ENCODE assay signal across 7 cellular contexts in genomic region chr17:64020068-64020766, GRCh38. TPM values are rescaled to one million over a fixed set of nuclear protein-coding genes. Genes with fewer than 3 reads are reported as not detected.
DNase-seq lines count a peak whose midpoint lies in the region; ATAC-seq, FAIRE-seq and TF ChIP-seq lines count a peak whose summit lies in the region.

ICAM2 (minus strand) TSS chr17:64020633; CDS start chr17:64006691, 13,942 bp downstream.

- H4K20me1 ChIP-seq in K562 (replicated peaks; ENCODE audit: control insufficient read depth, insufficient read depth, low read length): no peaks in the 10 kb centered on the region

- peak within 1 kb of the TSS in 1 of 2 experiments; percentile 60; a peak in 1 of 4 replicates for H3K9ac ChIP-seq in K562 (ENCODE audit: insufficient read depth in 1 of 2, low read depth in 2 of 2, low read length in 2 of 2)

- H3K4me1 ChIP-seq in K562 (replicated peaks in 1 of 2; ENCODE audit: control insufficient read depth in 2 of 2, insufficient read depth in 2 of 2, low read length in 2 of 2): peaks cover 26 to 33% of the 10 kb centered on the region in 2 experiments; a peak in 4 of 5 replicates

- DNase-seq in T-helper 22 cell (ENCODE audit: low read depth): peak; percentile 95
- DNase-seq in K562 (ENCODE audit: extremely low read depth in 1 of 4, low spot score in 3 of 4): no peak
- peak; percentile 44 for DNase-seq in medulla oblongata (ENCODE audit: extremely low spot score)
- peak; percentile 80 for DNase-seq in stimulated activated CD8-positive, alpha-beta memory T cell treated with anti-CD3 and anti-CD28 coated beads, Interleukin-4, amount 100 ng/mL, for 24 hours (ENCODE audit: low read depth)
- DNase-seq in OCI-M2 (lab: John Stamatoyannopoulos, UW; ENCODE audit: unreplicated experiment): no peak

- 68% methylated on average over 19 of the region's 23 CpGs for WGBS in K562 (ENCODE audit: insufficient coverage, low coverage, missing lambda C conversion rate)

- TF ChIP-seq RAD21 in K562 (CRISPR knock-in tag; conservative IDR thresholded peaks at IDR 0.05 in 1 of 2, IDR thresholded peaks at IDR 0.05 in 1 of 2): no peak

- H3K4me2 ChIP-seq in K562 (ENCODE audit: insufficient read depth, low read length): no peak within 1 kb of the TSS

- H3K9me1 ChIP-seq in K562 (ENCODE audit: control insufficient read depth, insufficient read depth, low read length): no peaks in the 10 kb centered on the region

- in situ Hi-C loops in K562 (cut with MboI): loop anchor here (10.0 kb wide), 2 partner anchors 105 to 265 kb away; partner anchors contain the start of genes CSHL1 and GH1

- H2AFZ ChIP-seq in K562 (ENCODE audit: low read depth, low read length): peak within 1 kb of the TSS; percentile 69

- POLR2A ChIA-PET in K562 (lab: Yijun Ruan, JAX): interaction anchor here (0.6 to 1.6 kb wide), 3 partner anchors 9 to 63 kb away, joined by 3 read pairs; no protein-coding TSS in a partner anchor

- intact Hi-C loops in K562 (cut with micrococcal nuclease): loop anchor here (10.0 kb wide), 1 partner anchor 75 kb away; no protein-coding TSS in a partner anchor

- H3K79me2 ChIP-seq in K562 (ENCODE audit: control insufficient read depth, insufficient read depth, low read length): no peaks in the 10 kb centered on the region

- no peaks in the 10 kb centered on the region for H3K9me3 ChIP-seq in K562 (replicated peaks; ENCODE audit: control insufficient read depth, insufficient read depth, low read depth, low read length)

- CTCF ChIA-PET in K562 (lab: Yijun Ruan, JAX; ENCODE audit: low intra/inter-chr PET ratio): no interaction called here

- no peaks in the 10 kb centered on the region for H3K36me3 ChIP-seq in K562 (ENCODE audit: control insufficient read depth, insufficient read depth, low read length)

- no peak for FAIRE-seq in K562 (lab: Jason Lieb, UNC)

- no peaks in the 10 kb centered on the region for H3K27me3 ChIP-seq in K562 (ENCODE audit: control insufficient read depth in 2 of 2, insufficient read depth in 2 of 2, low read length in 2 of 2)

- peak; percentile 74 for TF ChIP-seq POLR2A in GM19099 (IDR thresholded peaks at IDR 0.05; ENCODE audit: extremely low read depth, insufficient read length, low read depth)
- TF ChIP-seq POLR2A in K562 (conservative IDR thresholded peaks at IDR 0.05): no peak

- H3K4me3 ChIP-seq in K562: no peak within 1 kb of the TSS

- peak; percentile 49 for ATAC-seq in HG03139 (IDR thresholded peaks at IDR 0.05; ENCODE audit: unreplicated experiment)
- ATAC-seq in K562: no peak

- no peak for TF ChIP-seq EP300 in K562 (IDR thresholded peaks at IDR 0.05; ENCODE audit: low read length)

- no peak within 1 kb of the TSS for H3K27ac ChIP-seq in K562 (ENCODE audit: extremely low read depth, low read depth, low read length)

- TF ChIP-seq CTCF in K562 (IDR thresholded peaks at IDR 0.05 in 2 of 3, conservative IDR thresholded peaks at IDR 0.05 in 1 of 3; ENCODE audit: insufficient read depth in 2 of 3, low read depth in 1 of 3, low read length in 3 of 3): no peak

- no TSS peak for BruUV-seq in K562 (replicated peaks; lab: Mats Ljungman, UMichigan)

TF ChIP-seq in K562, 482 proteins besides CTCF, POLR2A, EP300 and RAD21:
- TF ChIP-seq PURB (CRISPR knock-in tag; IDR thresholded peaks at IDR 0.05; ENCODE audit: low read depth): no peak
- TF ChIP-seq NKRF (IDR thresholded peaks at IDR 0.05; ENCODE audit: borderline replicate concordance): no peak
- TF ChIP-seq ZNF165 (CRISPR knock-in tag; IDR thresholded peaks at IDR 0.05; ENCODE audit: borderline replicate concordance): no peak
- no peak for TF ChIP-seq IRF2 (CRISPR knock-in tag; IDR thresholded peaks at IDR 0.05)
- no peak for TF ChIP-seq NCOA1 (IDR thresholded peaks at IDR 0.05; ENCODE audit: low read depth)
- TF ChIP-seq ZNF316 (IDR thresholded peaks at IDR 0.05): no peak
- TF ChIP-seq E4F1 (CRISPR knock-in tag; IDR thresholded peaks at IDR 0.05; ENCODE audit: borderline replicate concordance): no peak
- no peak for TF ChIP-seq MAZ (CRISPR knock-in tag; conservative IDR thresholded peaks at IDR 0.05 in 1 of 2, IDR thresholded peaks at IDR 0.05 in 1 of 2)

RNA-seq across cellular contexts. Expression of gene ICAM2, which starts in this region (rescaled TPM):
- 34.7 and 120 TPM in 2 replicates for total RNA-seq in K562 (2011; cell fraction: chromatin; rRNA removed; ENCODE audit: low replicate concordance)
- 149 and 167 TPM in 2 replicates for total RNA-seq in K562 (2011; cell fraction: nucleolus; rRNA removed)
- total RNA-seq in K562 (2011; cell fraction: nucleoplasm; rRNA removed): 100 and 105 TPM in 2 replicates
- total RNA-seq in K562 (2014; rRNA removed) (56.9 and 85.3 TPM in 2 replicates), K562 (2014; rRNA removed; fragmentation: Illumina TruSeq; extraction: Trizol) (28.3 and 42.2 TPM in 2 replicates), K562 (2015; rRNA removed; fragmentation: Illumina TruSeq; extraction: Trizol) (59.0 and 60.6 TPM in 2 replicates), K562 (2021) (60.6 and 65.4 TPM in 2 replicates)
- polyA plus RNA-seq in K562 (2011; rRNA removed) (51.0 and 64.1 TPM in 2 replicates), K562 (2014; fragmentation: Illumina TruSeq; extraction: Trizol) (89.4 and 91.6 TPM in 2 replicates), K562 (2014; fragmentation: Nextera tagmentation; extraction: Ambion mirVana) (10 to 100 TPM; 37.9 to 68.1 TPM), K562 (2014; rRNA removed) (70.5 and 78.0 TPM in 2 replicates)
- 80.3 and 166 TPM in 2 replicates for polyA plus RNA-seq in K562 (2011; cell fraction: cytosol; rRNA removed)
- polyA plus RNA-seq in K562 (2011; cell fraction: nucleus; rRNA removed): 42.4 and 69.3 TPM in 2 replicates
- 53.4 and 87.2 TPM in 2 replicates for polyA plus RNA-seq in K562 (2012)
- 33.3 and 54.4 TPM in 2 replicates for polyA minus RNA-seq in K562 (2011; rRNA and poly(A)+ RNA removed)
- polyA minus RNA-seq in K562 (2011; cell fraction: cytosol; rRNA and poly(A)+ RNA removed): 23.3 and 26.8 TPM in 2 replicates
- 50.1 and 59.2 TPM in 2 replicates for polyA minus RNA-seq in K562 (2011; cell fraction: nucleus; rRNA and poly(A)+ RNA removed)

Comparison
In these comparisons a context has a peak if more than half of its experiments do, and no peak if none do; other contexts are left out.
1. DNase-seq: peak in T-helper 22 cell (single experiment), medulla oblongata (single experiment) and stimulated activated CD8-positive, alpha-beta memory T cell treated with anti-CD3 and anti-CD28 coated beads, Interleukin-4, amount 100 ng/mL, for 24 hours (single experiment); none in K562 (0 of 4) and OCI-M2 (single experiment).